ENCODE assay signal across 28 cellular contexts in the genomic region with DNA sequence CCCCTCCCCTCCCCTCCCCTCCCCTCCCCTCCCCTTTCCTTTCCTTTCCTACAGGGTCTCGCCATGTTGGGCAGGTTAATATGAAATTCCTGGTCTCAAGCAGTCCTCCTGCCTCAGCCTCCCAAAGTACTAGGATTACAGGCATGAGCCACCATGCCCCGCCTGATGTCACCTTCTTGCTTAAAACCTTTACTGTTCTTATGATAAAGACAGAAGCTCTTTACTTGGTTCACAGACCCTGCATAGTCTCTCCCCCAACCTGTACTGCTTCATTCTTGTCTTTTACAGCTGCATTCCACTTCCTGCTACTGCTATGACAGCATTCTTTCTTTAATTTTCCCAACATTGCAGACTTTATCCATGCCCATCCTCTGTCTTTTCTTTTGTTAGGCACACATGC.
"Had no signal": no experiment of that assay in that cellular context is flagged by ENCODE, and none has a peak within 500 bp of the region (broad histone marks: within the 10 kb centered on the region; RNA-seq: fewer than 3 reads in every experiment).

No MANE protein-coding gene starts in this region.

- H3K9me3 ChIP-seq: ascending aorta, breast epithelium, colonic mucosa, gastrocnemius medialis had no signal

- H3K27ac ChIP-seq: ascending aorta, breast epithelium, cardiac muscle cell, colonic mucosa, epithelial cell of prostate, gastrocnemius medialis had no signal

- H3K4me3 ChIP-seq: ascending aorta, breast epithelium, cardiac muscle cell, colonic mucosa, gastrocnemius medialis had no signal

- ATAC-seq: activated CD4-positive, alpha-beta T cell treated with anti-CD3 and anti-CD28 coated beads for 36 hours; activated CD8-positive, alpha-beta memory T cell treated with anti-CD3 and anti-CD28 coated beads, Interleukin-2, amount 10 ng/mL, durations not matched to agents 7 days and 5 days; activated CD8-positive, alpha-beta T cell treated with anti-CD3 and anti-CD28 coated beads, Interleukin-2, amount 10 ng/mL, durations not matched to agents 7 days and 5 days; activated naive CD4-positive, alpha-beta T cell treated with anti-CD3 and anti-CD28 coated beads, Interleukin-2, amount 50 U/mL, for 72 hours; gastrocnemius medialis had no signal

- DNase-seq: activated CD4-positive, alpha-beta memory T cell treated with anti-CD3 and anti-CD28 coated beads for 36 hours; activated CD4-positive, alpha-beta T cell treated with anti-CD3 and anti-CD28 coated beads for 36 hours; activated CD4-positive, alpha-beta T cell treated with anti-CD3 and anti-CD28 coated beads, Interleukin-2, amount 10 ng/mL, durations not matched to agents 24 days and 14 days; activated CD4-positive, CD25-positive, alpha-beta regulatory T cell; activated CD4-positive, CD25-positive, alpha-beta regulatory T cell treated with anti-CD3 and anti-CD28 coated beads, Interleukin-2, amount 50 U/mL, for 72 hours; activated CD8-positive, alpha-beta memory T cell treated with anti-CD3 and anti-CD28 coated beads, Interleukin-2, amount 10 ng/mL, durations not matched to agents 7 days and 5 days; activated CD8-positive, alpha-beta memory T cell treated with anti-CD3 and anti-CD28 coated beads, Interleukin-2, amount 50 U/mL, for 4 hours; activated CD8-positive, alpha-beta T cell treated with anti-CD3 and anti-CD28 coated beads, Interleukin-2, amount 10 ng/mL, durations not matched to agents 7 days and 5 days; activated gamma-delta T cell; activated naive CD4-positive, alpha-beta T cell; activated naive CD4-positive, alpha-beta T cell treated with anti-CD3 and anti-CD28 coated beads, Interleukin-2, amount 10 ng/mL, durations not matched to agents 7 days and 5 days; activated naive CD8-positive, alpha-beta T cell treated with anti-CD3 and anti-CD28 coated beads, Interleukin-2, amount 10 ng/mL, durations not matched to agents 7 days and 5 days; activated T-cell treated with anti-CD3 and anti-CD28 coated beads, Interleukin-2, amount 50 U/mL, for 1 hour; activated T-cell treated with anti-CD3 and anti-CD28 coated beads, Interleukin-2, amount 50 U/mL, for 48 hours; central memory CD4-positive, alpha-beta T cell; cerebellar nuclear complex; colonic mucosa; effector CD8-positive, alpha-beta T cell; foreskin fibroblast; gastrocnemius medialis; T-helper 2 cell had no signal

- FAIRE-seq: endometrium, endothelial cell of umbilical vein had no signal

- H3K27me3 ChIP-seq: ascending aorta, breast epithelium, cardiac muscle cell, colonic mucosa, gastrocnemius medialis had no signal

- H3K4me1 ChIP-seq: ascending aorta, breast epithelium, colonic mucosa, gastrocnemius medialis had no signal

- H3K36me3 ChIP-seq: ascending aorta, breast epithelium, cardiac muscle cell, colonic mucosa, gastrocnemius medialis had no signal
